ENCODE assay signal across 18 cellular contexts in the genomic region with DNA sequence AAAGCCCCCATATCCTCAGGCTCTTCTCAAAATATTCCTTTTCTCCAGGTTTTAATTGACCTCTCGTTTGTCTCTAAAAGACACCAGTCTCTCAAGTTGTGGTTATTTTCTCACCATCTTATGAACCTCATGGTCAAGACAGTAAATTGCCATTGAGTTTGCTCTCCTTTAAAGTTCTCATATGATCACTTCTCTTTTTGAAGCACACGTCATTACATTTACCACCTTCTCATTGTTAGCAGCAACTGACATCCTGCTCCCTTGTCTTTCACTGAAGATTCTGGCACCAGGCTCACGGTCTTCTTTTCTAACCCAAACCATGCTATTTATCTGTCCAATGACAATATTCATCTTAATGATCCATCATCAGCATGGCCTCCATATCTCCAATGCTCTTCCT.
DNase-seq lines count a peak whose midpoint lies in the region; ATAC-seq, FAIRE-seq and TF ChIP-seq lines count a peak whose summit lies in the region.
"Had no signal": no experiment of that assay in that cellular context is flagged by ENCODE, and none has a peak within 500 bp of the region (broad histone marks: within the 10 kb centered on the region; RNA-seq: fewer than 3 reads in every experiment).

No MANE protein-coding gene starts in this region.

- in situ Hi-C loops in GM12878 (cut with MboI) = no loop called here

- H3K36me3 ChIP-seq in GM12878 (ENCODE audit: control insufficient read depth in 2 of 2, insufficient read depth in 2 of 2, low read length in 1 of 2) (no peaks in the 10 kb centered on the region), left ventricle myocardium inferior (no peaks in the 10 kb centered on the region)

- no peaks in the 10 kb centered on the region for H3K9me3 ChIP-seq in GM12878 (replicated peaks; ENCODE audit: control insufficient read depth, insufficient read depth, low read length)
- H3K9me3 ChIP-seq in left ventricle myocardium inferior (replicated peaks) = no peaks in the 10 kb centered on the region

- CTCF ChIA-PET in GM12878 (lab: Yijun Ruan, JAX) = no interaction called here

- no peak for TF ChIP-seq EP300 in GM12878 (IDR thresholded peaks at IDR 0.05; ENCODE audit: borderline replicate concordance in 1 of 2, control insufficient read depth in 1 of 2, low read depth in 2 of 2, low read length in 2 of 2)

- POLR2A ChIA-PET in GM12878 (lab: Charles Lee) = no interaction called here

- TF ChIP-seq RAD21 in GM12878 (IDR thresholded peaks at IDR 0.05; ENCODE audit: insufficient read depth, low read depth, low read length) = no peak

- no peak overlapping the region for H3K4me2 ChIP-seq in GM12878 (ENCODE audit: control insufficient read depth, insufficient read depth)
- H3K4me2 ChIP-seq: KMS-11 had no signal

- H3K9ac ChIP-seq in GM12878 (ENCODE audit: control insufficient read depth, insufficient read depth, low read length) = no peak overlapping the region
- H3K9ac ChIP-seq: KMS-11 had no signal

- WGBS in GM12878 (ENCODE audit: insufficient coverage, insufficient replicate concordance, low lambda C conversion rate, missing lambda C conversion rate) = 2% methylated on average over 3 of the region's 3 CpGs

- H4K20me1 ChIP-seq in GM12878 (ENCODE audit: control insufficient read depth, insufficient read depth) = no peaks in the 10 kb centered on the region

- FAIRE-seq in GM12878 (lab: Jason Lieb, UNC) = no peak
- FAIRE-seq: A204.1, HepG2, HTR-8/SVneo had no signal

- TF ChIP-seq POLR2A in GM12878 (IDR thresholded peaks at IDR 0.05; ENCODE audit: low read depth, low read length) = no peak

- intact Hi-C loops in GM12878 (cut with micrococcal nuclease; ENCODE audit: unreplicated experiment) = loop anchor here (10.0 kb wide), 1 partner anchor 324 kb away; the partner anchor contains the start of gene TMA16
- intact Hi-C loops in left ventricle myocardium inferior (cut with micrococcal nuclease) = no loop called here

- no peak overlapping the region for H2AFZ ChIP-seq in GM12878 (ENCODE audit: control insufficient read depth, low read depth, low read length)

- no peaks in the 10 kb centered on the region for H3K79me2 ChIP-seq in GM12878 (ENCODE audit: control insufficient read depth, insufficient read depth, low read length)

- BruUV-seq in GM12878 (replicated peaks; lab: Mats Ljungman, UMichigan) = no TSS peak

- peaks cover 3% of the 10 kb centered on the region; the same call in 1 of the 2 replicates for H3K4me1 ChIP-seq in GM12878 (ENCODE audit: control insufficient read depth, insufficient read depth, low read length)
- no peaks in the 10 kb centered on the region for H3K4me1 ChIP-seq in left ventricle myocardium inferior

- H3K27ac ChIP-seq in GM12878 (ENCODE audit: control insufficient read depth, insufficient read depth) (no peak overlapping the region), left ventricle myocardium inferior (replicated peaks) (no peak overlapping the region)
- H3K27ac ChIP-seq: KMS-11 had no signal

- no peak overlapping the region for H3K4me3 ChIP-seq in GM12865 (ENCODE audit: low read depth, low read length)
- no peak overlapping the region for H3K4me3 ChIP-seq in GM12878
- H3K4me3 ChIP-seq in left ventricle myocardium inferior = no peak overlapping the region

- ATAC-seq in GM18868 (IDR thresholded peaks at IDR 0.05; ENCODE audit: unreplicated experiment) (peak; percentile 34), HG02798 (IDR thresholded peaks at IDR 0.05; ENCODE audit: poor library complexity, unreplicated experiment) (peak; percentile 38), GM12878 (peak; percentile 67), GM19023 (IDR thresholded peaks at IDR 0.05; ENCODE audit: unreplicated experiment) (no peak)
- ATAC-seq: HepG2 had no signal

- SMC1A ChIA-PET in GM12878 (lab: Charles Lee; ENCODE audit: uncharacterized antibody, unreplicated experiment) = interaction anchor here (1.0 kb wide), 1 partner anchor 11 kb away, joined by 3 read pairs; no protein-coding TSS in a partner anchor

- H3K27me3 ChIP-seq in GM12878 (replicated peaks in 1 of 2; ENCODE audit: control insufficient read depth in 2 of 2, insufficient read depth in 2 of 2, low read length in 1 of 2) (no peaks in the 10 kb centered on the region), left ventricle myocardium inferior (ENCODE audit: low read depth) (no peaks in the 10 kb centered on the region)

- RAD21 ChIA-PET in GM12878 (lab: Charles Lee; ENCODE audit: unreplicated experiment) = no interaction called here

- DNase-seq in GM12865 (ENCODE audit: low read depth) (peak; percentile 13), GM12878 (ENCODE audit: low read depth, low spot score) (no peak), left ventricle myocardium inferior (no peak), iPS-NIHi11 (ENCODE audit: low spot score) (no peak)
- DNase-seq: C1 segment of cervical spinal cord; CD4-positive, alpha-beta T cell; DMS153; DND-41; GDM1; HCEC 1CT; HFFc6 had no signal

- TF ChIP-seq CTCF in GM12865 (IDR thresholded peaks at IDR 0.05; ENCODE audit: insufficient read depth, low read depth, low read length, missing control alignments) = no peak
- TF ChIP-seq CTCF in GM12878 (IDR thresholded peaks at IDR 0.05 in 2 of 3, conservative IDR thresholded peaks at IDR 0.05 in 1 of 3; ENCODE audit: control insufficient read depth in 2 of 3, extremely low read depth in 1 of 3, insufficient read depth in 1 of 3, low read depth in 3 of 3, low read length in 3 of 3) = no peak
- no peak for TF ChIP-seq CTCF in left ventricle myocardium inferior (IDR thresholded peaks at IDR 0.05; ENCODE audit: borderline replicate concordance)

TF ChIP-seq in GM12878, 131 proteins besides CTCF, POLR2A, EP300 and RAD21:
- TF ChIP-seq SPI1 (IDR thresholded peaks at IDR 0.05; ENCODE audit: borderline replicate concordance, insufficient read depth, low read depth, low read length) (0 out of 2 replicates have a peak, but pooled peaks have one; percentile 32), E2F4 (IDR thresholded peaks at IDR 0.05; ENCODE audit: low read depth, low read length) (no peak)
